ENCODE assay signal across 7 cellular contexts in the genomic region with DNA sequence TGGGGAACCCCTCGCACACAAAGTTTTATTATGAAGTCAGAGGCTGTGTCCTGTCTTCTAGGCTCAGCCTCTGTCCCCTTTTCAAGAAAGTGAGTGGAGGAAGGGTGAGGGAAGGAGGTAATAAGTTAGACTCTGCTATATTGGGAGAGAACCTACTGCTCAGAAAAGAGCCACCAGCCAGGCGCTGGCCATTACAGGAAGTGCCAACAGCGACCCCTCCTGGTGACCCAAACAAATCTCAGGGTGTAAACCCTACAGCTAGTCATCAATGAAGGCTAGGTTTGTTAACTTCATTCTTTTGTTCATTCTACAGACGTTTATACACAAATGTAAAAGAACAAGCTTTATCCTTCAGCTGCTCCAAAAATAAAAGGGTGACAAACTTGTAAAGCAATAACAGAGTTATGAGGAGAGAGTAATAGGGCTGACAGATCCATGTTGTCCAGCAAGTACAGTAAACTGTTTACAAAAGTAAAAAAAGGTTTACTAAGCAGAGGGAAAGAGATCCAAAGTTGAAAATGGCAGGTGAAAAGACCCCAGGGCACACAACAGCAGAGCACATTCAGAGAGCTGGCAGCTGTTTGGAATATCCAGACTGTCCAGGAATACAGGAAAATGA.
DNase-seq lines count a peak whose midpoint lies in the region; ATAC-seq, FAIRE-seq and TF ChIP-seq lines count a peak whose summit lies in the region.

No MANE protein-coding gene starts in this region.

- 23 to 24% methylated on average over 4 of the region's 4 CpGs for WGBS in pancreas, 2 donors

- TF ChIP-seq CTCF in OCI-LY1 (IDR thresholded peaks at IDR 0.05; ENCODE audit: low read length): peak; percentile 80
- TF ChIP-seq CTCF in pancreas (IDR thresholded peaks at IDR 0.05): peak; percentile 31 to 39 (median 34)

- intact Hi-C loops in pancreas (cut with DNase I): no loop called here

- no peak overlapping the region for H3K9ac ChIP-seq in OCI-LY1 (ENCODE audit: low read length)

- FAIRE-seq in pancreas (lab: Jason Lieb, UNC): no peak

- DNase-seq in ELR (ENCODE audit: low read depth) (peak; percentile 49), dermis blood vessel endothelial cell (peak; percentile 15), pancreas (peak in 5 of 6 donors; percentile 4 to 62 (median 28))

- no peaks in the 10 kb centered on the region for H3K79me2 ChIP-seq in OCI-LY1 (ENCODE audit: insufficient read depth, low read length)

- no peak overlapping the region for H3K4me3 ChIP-seq in OCI-LY1 (ENCODE audit: low read depth, low read length, poor library complexity, severe bottlenecking)
- no peak overlapping the region for H3K4me3 ChIP-seq in pancreas

- H3F3A ChIP-seq in OCI-LY1 (ENCODE audit: insufficient read depth, low read length): no peaks in the 10 kb centered on the region

- no peak overlapping the region for H3K4me2 ChIP-seq in OCI-LY1 (ENCODE audit: low read length)

- H3K36me3 ChIP-seq in OCI-LY1 (ENCODE audit: insufficient read depth, low read length) (no peaks in the 10 kb centered on the region), pancreas (no peaks in the 10 kb centered on the region)

- ATAC-seq in HG02798 (IDR thresholded peaks at IDR 0.05; ENCODE audit: poor library complexity, unreplicated experiment) (peak; percentile 56), pancreas (peak; percentile 44 to 75 (median 62)), GM21528 (IDR thresholded peaks at IDR 0.05; ENCODE audit: low FRiP score, unreplicated experiment) (no peak), GM21526 (IDR thresholded peaks at IDR 0.05; ENCODE audit: low FRiP score, unreplicated experiment) (no peak)

- H3K9me2 ChIP-seq in OCI-LY1 (ENCODE audit: low read depth, low read length): no peaks in the 10 kb centered on the region

- H3K27ac ChIP-seq in OCI-LY1 (ENCODE audit: low read depth, low read length, poor library complexity, severe bottlenecking) (no peak overlapping the region), pancreas (no peak overlapping the region)

- H3K27me3 ChIP-seq in OCI-LY1 (ENCODE audit: insufficient read depth, low read length) (no peaks in the 10 kb centered on the region; the same call in 1 of the 2 replicates), pancreas (peaks cover 0 to 6% (median 0%) of the 10 kb centered on the region in 4 donors)

- no peaks in the 10 kb centered on the region for H4K20me1 ChIP-seq in OCI-LY1 (ENCODE audit: insufficient read depth, low read length)

- H3K4me1 ChIP-seq in OCI-LY1 (ENCODE audit: insufficient read depth, low read length, severe bottlenecking) (no peaks in the 10 kb centered on the region), pancreas (no peaks in the 10 kb centered on the region)

- H2AFZ ChIP-seq in OCI-LY1 (ENCODE audit: low read length): no peak overlapping the region

- H3K9me3 ChIP-seq in OCI-LY1 (ENCODE audit: low read length) (no peaks in the 10 kb centered on the region), pancreas (no peaks in the 10 kb centered on the region)

Comparison
In these comparisons a context has a peak if more than half of its experiments do, and no peak if none do; other contexts are left out.
1. ATAC-seq: peak in HG02798 (single experiment) and pancreas (4 of 4); none in GM21528 (single experiment) and GM21526 (single experiment).
2. Peak in every context shown above with its lines, with median percentiles within 50 percentile points of each other: DNase-seq.